ENCODE assay signal across 8 cellular contexts in the genomic region with DNA sequence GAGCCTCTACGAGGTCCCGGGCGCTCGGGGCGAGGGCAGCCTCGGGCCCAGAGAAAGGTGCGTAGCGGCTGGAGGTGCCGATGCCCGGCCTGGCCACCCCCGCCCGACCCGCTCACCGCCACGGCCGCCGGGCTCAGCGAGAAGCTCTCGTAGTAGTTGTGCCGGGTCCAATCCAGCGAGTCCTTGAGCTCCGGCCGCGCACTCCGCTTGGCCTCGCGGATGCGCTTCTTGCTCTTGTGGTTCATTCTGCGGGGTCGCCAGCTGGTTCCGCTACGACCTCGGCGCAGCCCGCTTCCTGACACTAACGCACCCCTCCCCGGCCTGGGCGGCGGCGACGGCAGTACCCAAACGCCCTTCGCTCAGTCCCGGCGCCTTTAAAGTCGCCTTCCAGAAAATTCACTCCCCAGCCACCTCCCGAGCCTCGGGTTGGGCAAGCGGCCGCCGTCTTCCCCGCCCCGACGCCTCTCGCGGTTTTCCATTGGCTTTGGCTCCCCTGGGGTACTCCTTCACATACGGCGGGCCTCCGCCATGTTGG. TPM values are rescaled to one million over a fixed set of nuclear protein-coding genes. Genes with fewer than 3 reads are reported as not detected.
DNase-seq lines count a peak whose midpoint lies in the region; ATAC-seq, FAIRE-seq and TF ChIP-seq lines count a peak whose summit lies in the region.

TSS of gene JMJD6 (minus strand) at position 376 of the 535 bp plus-strand sequence. CDS start at position 245, 131 bp downstream.

- H3K27ac ChIP-seq in fibroblast of lung (ENCODE audit: insufficient read depth, low read length): peak within 1 kb of the TSS; percentile 98

- peak within 1 kb of the TSS; percentile 85 for H3K4me2 ChIP-seq in fibroblast of lung (ENCODE audit: extremely low read depth, insufficient read depth, low read length)

- no peaks in the 10 kb centered on the region for H3K4me1 ChIP-seq in fibroblast of lung (ENCODE audit: control insufficient read depth, extremely low read depth, insufficient read depth, low read length)

- H4K20me1 ChIP-seq in fibroblast of lung (ENCODE audit: control insufficient read depth, extremely low read depth, insufficient read depth, low read length): no peaks in the 10 kb centered on the region

- no peaks in the 10 kb centered on the region for H3K27me3 ChIP-seq in fibroblast of lung (ENCODE audit: control insufficient read depth, insufficient read depth, low read length)

- peaks cover 19 to 75% (median 37%) of the 10 kb centered on the region in 3 donors for H3K4me1 Mint-ChIP-seq in naive B cell
- peaks cover 79% of the 10 kb centered on the region for H3K4me1 Mint-ChIP-seq in stimulated activated naive CD8-positive, alpha-beta T cell treated with anti-CD3 and anti-CD28 coated beads, Interleukin-15, amount 100 ng/mL, for 72 hours

- no peaks in the 10 kb centered on the region for H3K27me3 Mint-ChIP-seq in naive B cell
- H3K27me3 Mint-ChIP-seq in stimulated activated naive CD8-positive, alpha-beta T cell treated with anti-CD3 and anti-CD28 coated beads, Interleukin-15, amount 100 ng/mL, for 72 hours: no peaks in the 10 kb centered on the region

- H3K9me3 Mint-ChIP-seq in naive B cell: no peaks in the 10 kb centered on the region
- no peaks in the 10 kb centered on the region for H3K9me3 Mint-ChIP-seq in stimulated activated naive CD8-positive, alpha-beta T cell treated with anti-CD3 and anti-CD28 coated beads, Interleukin-15, amount 100 ng/mL, for 72 hours

- no peak within 1 kb of the TSS for H2AFZ ChIP-seq in fibroblast of lung (ENCODE audit: low read length)

- peaks cover 8% of the 10 kb centered on the region for H3K36me3 ChIP-seq in fibroblast of lung (ENCODE audit: control insufficient read depth, insufficient read depth, low read length)

- peak within 1 kb of the TSS; percentile 85 to 89 (median 88) for H3K4me3 ChIP-seq in fibroblast of lung (replicated peaks in 1 of 4; ENCODE audit: control extremely low read depth in 1 of 4, insufficient read depth in 1 of 4, low read depth in 3 of 4, low read length in 4 of 4)

- H3K9me3 ChIP-seq in fibroblast of lung (ENCODE audit: control insufficient read depth, insufficient read depth, low read depth, low read length): no peaks in the 10 kb centered on the region

- FAIRE-seq in HTR-8/SVneo (lab: Jason Lieb, UNC): peak; percentile 76

- peak within 1 kb of the TSS; percentile 99 for H3K9ac ChIP-seq in fibroblast of lung (ENCODE audit: insufficient read depth, low read length)

- ATAC-seq in GM21390 (IDR thresholded peaks at IDR 0.05; ENCODE audit: unreplicated experiment) (peak; percentile 60), naive B cell (ENCODE audit: low read depth in 2 of 2) (peak in 1 of 2 donors; percentile 68)
- ATAC-seq in stimulated activated naive CD8-positive, alpha-beta T cell treated with anti-CD3 and anti-CD28 coated beads, Interleukin-15, amount 100 ng/mL, for 72 hours: peak; percentile 84

- no peak for TF ChIP-seq CTCF in fibroblast of lung (conservative IDR thresholded peaks at IDR 0.05 in 1 of 2, IDR thresholded peaks at IDR 0.05 in 1 of 2; ENCODE audit: low read depth in 1 of 2, low read length in 2 of 2)

- H3K27ac Mint-ChIP-seq in naive B cell: peak within 1 kb of the TSS; percentile 99 to 100 (median 100)
- peak within 1 kb of the TSS; percentile 95 to 99 for H3K27ac Mint-ChIP-seq in stimulated activated naive CD8-positive, alpha-beta T cell treated with anti-CD3 and anti-CD28 coated beads, Interleukin-15, amount 100 ng/mL, for 72 hours

- peak within 1 kb of the TSS; percentile 91 to 99 (median 98) for H3K4me3 Mint-ChIP-seq in naive B cell
- H3K4me3 Mint-ChIP-seq in stimulated activated naive CD8-positive, alpha-beta T cell treated with anti-CD3 and anti-CD28 coated beads, Interleukin-15, amount 100 ng/mL, for 72 hours: peak within 1 kb of the TSS; percentile 96 to 97

- H3K79me2 ChIP-seq in fibroblast of lung (ENCODE audit: control insufficient read depth, insufficient read depth, low read length): peaks cover 61% of the 10 kb centered on the region

- peak; percentile 98 for DNase-seq in DMS53 (lab: John Stamatoyannopoulos, UW)
- DNase-seq in HTR-8/SVneo (ENCODE audit: insufficient read length, low spot score): peak; percentile 96
- peak; percentile 96 for DNase-seq in NK-92 treated with Interleukin-12 subunit alpha and Interleukin-12 subunit beta, amount 100 ng/mL, for 24 hours (lab: John Stamatoyannopoulos, UW)
- peak; percentile 93 to 96 for DNase-seq in activated T-cell treated with anti-CD3 and anti-CD28 coated beads, Interleukin-2, amount 50 U/mL, for 48 hours
- peak; percentile 95 to 96 for DNase-seq in fibroblast of lung (ENCODE audit: low read depth in 2 of 2)
- DNase-seq in naive B cell: no peak
- no peak for DNase-seq in stimulated activated naive CD8-positive, alpha-beta T cell treated with anti-CD3 and anti-CD28 coated beads, Interleukin-15, amount 100 ng/mL, for 72 hours

- peaks cover 9% of the 10 kb centered on the region in 2 donors for H3K36me3 Mint-ChIP-seq in naive B cell

RNA-seq across cellular contexts. Expression of gene JMJD6, which starts in this region (rescaled TPM):
- total RNA-seq in fibroblast of lung: 13.6 and 16.2 TPM in 2 replicates
- polyA plus RNA-seq in fibroblast of lung (16.5 and 17.7 TPM in 2 replicates), naive B cell (ENCODE audit: low read depth in 6 of 6) (10 to 100 TPM; 17.4 to 38.2 (median 20.0) TPM)
- 36.7 and 39.6 TPM in 2 replicates for polyA plus RNA-seq in fibroblast of lung (2012)
- 32.0 and 51.9 TPM in 2 replicates for polyA minus RNA-seq in fibroblast of lung (ENCODE audit: low replicate concordance)

Comparison
In these comparisons a context has a peak if more than half of its experiments do, and no peak if none do; other contexts are left out.
1. DNase-seq: peak in DMS53 (single experiment), HTR-8/SVneo (single experiment), NK-92 treated with Interleukin-12 subunit alpha and Interleukin-12 subunit beta, amount 100 ng/mL, for 24 hours (single experiment), activated T-cell treated with anti-CD3 and anti-CD28 coated beads, Interleukin-2, amount 50 U/mL, for 48 hours (2 of 2) and fibroblast of lung (2 of 2); none in naive B cell (single experiment) and stimulated activated naive CD8-positive, alpha-beta T cell treated with anti-CD3 and anti-CD28 coated beads, Interleukin-15, amount 100 ng/mL, for 72 hours (0 of 2).